ENCODE assay signal across 8 cellular contexts in genomic region chr3:4722103-4722502, GRCh38.
DNase-seq lines count a peak whose midpoint lies in the region; ATAC-seq and TF ChIP-seq lines count a peak whose summit lies in the region.

No MANE protein-coding gene starts in this region.

- H3K4me1 ChIP-seq in left ventricle myocardium inferior, result peaks cover 72% of the 10 kb centered on the region

- H3K4me1 Mint-ChIP-seq in activated T-helper 2 cell treated with anti-CD3 and anti-CD28 coated beads, Interferon-gamma antibody, Interleukin-2, Interleukin-4, amounts not matched to agents 10 μg/mL and 5 μg/mL and 100 μg/mL, durations not matched to agents 14 hours and 24 hours and 36 hours (ENCODE audit: low read depth), result peaks cover 53% of the 10 kb centered on the region

- peak; percentile 61 for TF ChIP-seq CTCF in left ventricle myocardium inferior (IDR thresholded peaks at IDR 0.05; ENCODE audit: borderline replicate concordance)

- peak overlapping the region; percentile 63 for H3K27ac Mint-ChIP-seq in activated T-helper 2 cell treated with anti-CD3 and anti-CD28 coated beads, Interferon-gamma antibody, Interleukin-2, Interleukin-4, amounts not matched to agents 10 μg/mL and 5 μg/mL and 100 μg/mL, durations not matched to agents 14 hours and 24 hours and 36 hours

- H3K27ac ChIP-seq in left ventricle myocardium inferior (replicated peaks) (peak overlapping the region; percentile 60), skin epidermis (peak overlapping the region in 16 of 21 experiments; percentile 16 to 76 (median 58))

- H3K27me3 Mint-ChIP-seq in activated T-helper 2 cell treated with anti-CD3 and anti-CD28 coated beads, Interferon-gamma antibody, Interleukin-2, Interleukin-4, amounts not matched to agents 10 μg/mL and 5 μg/mL and 100 μg/mL, durations not matched to agents 14 hours and 24 hours and 36 hours (ENCODE audit: low read depth), result no peaks in the 10 kb centered on the region

- no peak overlapping the region for H3K4me3 ChIP-seq in left ventricle myocardium inferior
- no peak overlapping the region for H3K4me3 ChIP-seq in skin epidermis

- H3K36me3 Mint-ChIP-seq in activated T-helper 2 cell treated with anti-CD3 and anti-CD28 coated beads, Interferon-gamma antibody, Interleukin-2, Interleukin-4, amounts not matched to agents 10 μg/mL and 5 μg/mL and 100 μg/mL, durations not matched to agents 14 hours and 24 hours and 36 hours (ENCODE audit: low read depth), result peaks cover 60% of the 10 kb centered on the region

- H3K4me3 Mint-ChIP-seq in activated T-helper 2 cell treated with anti-CD3 and anti-CD28 coated beads, Interferon-gamma antibody, Interleukin-2, Interleukin-4, amounts not matched to agents 10 μg/mL and 5 μg/mL and 100 μg/mL, durations not matched to agents 14 hours and 24 hours and 36 hours (ENCODE audit: low read depth), result no peak overlapping the region

- peak; percentile 62 for DNase-seq in EH (ENCODE audit: low read depth)
- DNase-seq in NCI-H2227 treated with DMSO at 0.1 percent for 48 hours (lab: John Stamatoyannopoulos, UW), result peak; percentile 14
- peak; percentile 23 for DNase-seq in activated T-helper 2 cell treated with anti-CD3 and anti-CD28 coated beads, Interferon-gamma antibody, Interleukin-2, Interleukin-4, amounts not matched to agents 10 μg/mL and 5 μg/mL and 100 μg/mL, durations not matched to agents 14 hours and 24 hours and 36 hours (ENCODE audit: low spot score)
- DNase-seq in left ventricle myocardium inferior, result no peak
- no peak for DNase-seq in NCI-H2107 treated with DMSO at 0.1 percent for 48 hours (lab: John Stamatoyannopoulos, UW; ENCODE audit: unreplicated experiment)
- no peak for DNase-seq in central memory CD4-positive, alpha-beta T cell

- ATAC-seq in GM21619 (IDR thresholded peaks at IDR 0.05; ENCODE audit: unreplicated experiment), result peak; percentile 53

- no peaks in the 10 kb centered on the region for H3K9me3 ChIP-seq in left ventricle myocardium inferior (replicated peaks)

- no peaks in the 10 kb centered on the region for H3K27me3 ChIP-seq in left ventricle myocardium inferior (ENCODE audit: low read depth)

- H3K9me3 Mint-ChIP-seq in activated T-helper 2 cell treated with anti-CD3 and anti-CD28 coated beads, Interferon-gamma antibody, Interleukin-2, Interleukin-4, amounts not matched to agents 10 μg/mL and 5 μg/mL and 100 μg/mL, durations not matched to agents 14 hours and 24 hours and 36 hours, result no peaks in the 10 kb centered on the region

- H3K36me3 ChIP-seq in left ventricle myocardium inferior, result no peaks in the 10 kb centered on the region

- intact Hi-C loops in activated T-helper 2 cell treated with anti-CD3 and anti-CD28 coated beads, Interferon-gamma antibody, Interleukin-2, Interleukin-4, amounts not matched to agents 10 μg/mL and 5 μg/mL and 100 μg/mL, durations not matched to agents 14 hours and 24 hours and 36 hours (cut with micrococcal nuclease), result loop anchor here (1.0 to 10.0 kb wide), 8 partner anchors 19 to 473 kb away; no protein-coding TSS in a partner anchor
- intact Hi-C loops in left ventricle myocardium inferior (cut with micrococcal nuclease), result no loop called here

Comparison
In these comparisons a context has a peak if more than half of its experiments do, and no peak if none do; other contexts are left out.
1. DNase-seq: peak in EH (single experiment), NCI-H2227 treated with DMSO at 0.1 percent for 48 hours (single experiment) and activated T-helper 2 cell treated with anti-CD3 and anti-CD28 coated beads, Interferon-gamma antibody, Interleukin-2, Interleukin-4, amounts not matched to agents 10 μg/mL and 5 μg/mL and 100 μg/mL, durations not matched to agents 14 hours and 24 hours and 36 hours (single experiment); none in left ventricle myocardium inferior (single experiment), NCI-H2107 treated with DMSO at 0.1 percent for 48 hours (single experiment) and central memory CD4-positive, alpha-beta T cell (single experiment).